16 cellular contexts compared by ENCODE assay signal in the genomic region with DNA sequence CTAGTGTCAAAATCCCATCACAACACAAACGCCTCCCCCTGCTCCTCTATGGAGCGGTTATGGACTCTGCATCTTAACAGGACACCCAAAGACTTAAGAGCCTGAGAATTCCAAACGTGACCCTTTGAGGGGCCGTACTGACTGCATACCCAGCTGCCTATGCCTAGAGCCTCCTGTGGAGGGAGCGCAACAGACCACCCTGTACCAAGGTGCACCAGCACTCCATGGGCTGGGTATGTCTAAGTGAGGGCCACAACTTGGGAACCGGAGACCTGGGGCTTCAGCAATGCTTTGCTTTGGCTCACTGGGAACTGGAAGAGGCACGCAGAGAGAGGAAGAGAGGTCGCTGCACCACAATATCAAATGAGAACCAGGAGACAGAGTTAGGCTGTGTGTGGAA. TPM values are rescaled to one million over a fixed set of nuclear protein-coding genes. Genes with fewer than 3 reads are reported as not detected.
DNase-seq lines count a peak whose midpoint lies in the region; TF ChIP-seq lines count a peak whose summit lies in the region.
"Had no signal": no experiment of that assay in that cellular context is flagged by ENCODE, and none has a peak within 500 bp of the region (broad histone marks: within the 10 kb centered on the region; RNA-seq: fewer than 3 reads in every experiment).

No MANE protein-coding gene starts in this region.

- no peaks in the 10 kb centered on the region for H3K27me3 Mint-ChIP-seq in activated naive CD4-positive, alpha-beta T cell treated with anti-CD3 and anti-CD28 coated beads, Interleukin-2, amount 10 ng/mL, durations not matched to agents 7 days and 5 days
- H3K27me3 Mint-ChIP-seq in activated naive CD4-positive, alpha-beta T cell treated with anti-CD3 and anti-CD28 coated beads for 36 hours (ENCODE audit: low read depth): no peaks in the 10 kb centered on the region
- no peaks in the 10 kb centered on the region for H3K27me3 Mint-ChIP-seq in endodermal cell (ENCODE audit: insufficient read depth)
- H3K27me3 Mint-ChIP-seq: CD8-positive, alpha-beta memory T cell had no signal

- H3K27ac ChIP-seq in endodermal cell (ENCODE audit: low read depth, low read length): no peak overlapping the region
- no peak overlapping the region for H3K27ac ChIP-seq in neuronal stem cell (replicated peaks; ENCODE audit: low read length)
- H3K27ac ChIP-seq: BLaER1, HL-60 had no signal

- no peak overlapping the region for H2AFZ ChIP-seq in neuronal stem cell (ENCODE audit: low read length)

- no peak overlapping the region for H3K4me2 ChIP-seq in neuronal stem cell (ENCODE audit: insufficient read depth, low read length, poor library complexity, severe bottlenecking)
- H3K4me2 ChIP-seq: BLaER1 had no signal

- no peak for TF ChIP-seq CTCF in endodermal cell (conservative IDR thresholded peaks at IDR 0.05)

- peak overlapping the region; percentile 70 for H3K27ac Mint-ChIP-seq in activated naive CD4-positive, alpha-beta T cell treated with anti-CD3 and anti-CD28 coated beads, Interleukin-2, amount 10 ng/mL, durations not matched to agents 7 days and 5 days
- no peak overlapping the region for H3K27ac Mint-ChIP-seq in activated naive CD4-positive, alpha-beta T cell treated with anti-CD3 and anti-CD28 coated beads for 36 hours
- peak overlapping the region; percentile 72 for H3K27ac Mint-ChIP-seq in endodermal cell

- H4K8ac ChIP-seq in neuronal stem cell (ENCODE audit: low read depth, low read length): no peak overlapping the region

- H3K4me3 Mint-ChIP-seq in activated naive CD4-positive, alpha-beta T cell treated with anti-CD3 and anti-CD28 coated beads, Interleukin-2, amount 10 ng/mL, durations not matched to agents 7 days and 5 days: no peak overlapping the region
- no peak overlapping the region for H3K4me3 Mint-ChIP-seq in activated naive CD4-positive, alpha-beta T cell treated with anti-CD3 and anti-CD28 coated beads for 36 hours
- H3K4me3 Mint-ChIP-seq in endodermal cell: no peak overlapping the region

- no peak overlapping the region for H3K18ac ChIP-seq in neuronal stem cell (ENCODE audit: low read length)

- no peak overlapping the region for H2BK12ac ChIP-seq in neuronal stem cell (ENCODE audit: low read length)

- no peaks in the 10 kb centered on the region for H3K27me3 ChIP-seq in endodermal cell (ENCODE audit: control insufficient read depth, insufficient read depth, low read length, poor library complexity, severe bottlenecking)
- no peaks in the 10 kb centered on the region for H3K27me3 ChIP-seq in neuronal stem cell (ENCODE audit: control insufficient read depth in 3 of 3, insufficient read depth in 3 of 3, low read depth in 1 of 3, low read length in 3 of 3)
- H3K27me3 ChIP-seq: BLaER1 had no signal

- H3K14ac ChIP-seq in neuronal stem cell (ENCODE audit: low read length): no peak overlapping the region

- no peak overlapping the region for H2BK5ac ChIP-seq in neuronal stem cell (ENCODE audit: low read length)

- H3K36me3 Mint-ChIP-seq in activated naive CD4-positive, alpha-beta T cell treated with anti-CD3 and anti-CD28 coated beads, Interleukin-2, amount 10 ng/mL, durations not matched to agents 7 days and 5 days: no peaks in the 10 kb centered on the region
- peaks cover 6% of the 10 kb centered on the region for H3K36me3 Mint-ChIP-seq in activated naive CD4-positive, alpha-beta T cell treated with anti-CD3 and anti-CD28 coated beads for 36 hours (ENCODE audit: low read depth)
- peaks cover 38% of the 10 kb centered on the region for H3K36me3 Mint-ChIP-seq in endodermal cell (ENCODE audit: low read depth)

- 93 to 97% methylated on average over 6 to 8 of the region's 8 CpGs for WGBS in endodermal cell (ENCODE audit: insufficient coverage in 1 of 2, insufficient read length in 1 of 2), 2 experiments
- no CpG with 5 or more reads among the region's 8 CpGs for WGBS in neuronal stem cell (ENCODE audit: extremely low coverage in 2 of 2, insufficient read length in 2 of 2, insufficient replicate concordance in 1 of 2), 2 donors

- no peak overlapping the region for H3K4ac ChIP-seq in neuronal stem cell (ENCODE audit: low read length)

- intact Hi-C loops in activated naive CD4-positive, alpha-beta T cell treated with anti-CD3 and anti-CD28 coated beads for 36 hours (cut with micrococcal nuclease): no loop called here

- H2AK5ac ChIP-seq in neuronal stem cell (ENCODE audit: low read depth, low read length): no peak overlapping the region

- H2BK15ac ChIP-seq in neuronal stem cell (ENCODE audit: low read length): no peak overlapping the region

- H3K23ac ChIP-seq in neuronal stem cell (ENCODE audit: low read depth, low read length, poor library complexity): peak overlapping the region; percentile 97

- H3K9me3 ChIP-seq in endodermal cell (ENCODE audit: control insufficient read depth, low read length) (no peaks in the 10 kb centered on the region), neuronal stem cell (replicated peaks in 1 of 2; ENCODE audit: control insufficient read depth in 2 of 2, insufficient read depth in 1 of 2, low read depth in 1 of 2, low read length in 2 of 2) (no peaks in the 10 kb centered on the region)
- H3K9me3 ChIP-seq: BLaER1, Caco-2, HAP-1 had no signal

- H3K9ac ChIP-seq in endodermal cell (ENCODE audit: extremely low read depth, low read length, poor library complexity, severe bottlenecking) (no peak overlapping the region), neuronal stem cell (ENCODE audit: low read depth, low read length, poor library complexity) (no peak overlapping the region)
- H3K9ac ChIP-seq: BLaER1 had no signal

- peaks cover 52% of the 10 kb centered on the region for H3K36me3 ChIP-seq in endodermal cell (ENCODE audit: control insufficient read depth, insufficient read depth, low read length)
- H3K36me3 ChIP-seq in neuronal stem cell (replicated peaks in 1 of 2; ENCODE audit: control insufficient read depth in 2 of 2, insufficient read depth in 2 of 2, low read length in 2 of 2): peaks cover 22 to 69% of the 10 kb centered on the region in 2 donors

- H3K4me1 ChIP-seq in endodermal cell (ENCODE audit: control insufficient read depth, insufficient read depth, low read length): no peaks in the 10 kb centered on the region
- no peaks in the 10 kb centered on the region for H3K4me1 ChIP-seq in neuronal stem cell (ENCODE audit: control insufficient read depth in 2 of 2, insufficient read depth in 1 of 2, low read depth in 1 of 2, low read length in 2 of 2)
- H3K4me1 ChIP-seq: Caco-2 had no signal

- H3K79me1 ChIP-seq in neuronal stem cell (ENCODE audit: low read depth, low read length): peaks cover 15% of the 10 kb centered on the region

- CTCF ChIA-PET in activated naive CD4-positive, alpha-beta T cell treated with anti-CD3 and anti-CD28 coated beads, Interleukin-2, amount 10 ng/mL, durations not matched to agents 7 days and 5 days (lab: Charles Lee): no interaction called here
- CTCF ChIA-PET in activated naive CD4-positive, alpha-beta T cell treated with anti-CD3 and anti-CD28 coated beads for 36 hours (lab: Charles Lee): no interaction called here

- DNase-seq in activated naive CD4-positive, alpha-beta T cell treated with anti-CD3 and anti-CD28 coated beads, Interleukin-2, amount 10 ng/mL, durations not matched to agents 7 days and 5 days: no peak
- no peak for DNase-seq in activated naive CD4-positive, alpha-beta T cell treated with anti-CD3 and anti-CD28 coated beads for 36 hours
- DNase-seq in endodermal cell (no peak), neuronal stem cell (ENCODE audit: low spot score) (no peak), DMS53 treated with DMSO at 0.1 percent for 48 hours (lab: John Stamatoyannopoulos, UW; ENCODE audit: unreplicated experiment) (no peak), NCI-H1436 treated with DMSO at 0.1 percent for 48 hours (lab: John Stamatoyannopoulos, UW) (no peak)
- no peak for DNase-seq in activated CD8-positive, alpha-beta memory T cell treated with anti-CD3 and anti-CD28 coated beads, Interleukin-2, amount 50 U/mL, for 4 hours
- DNase-seq: 8988T; AML-193; Caco-2; CD8-positive, alpha-beta memory T cell; GF-D8; GOT3 had no signal

- H3K9me3 Mint-ChIP-seq in activated naive CD4-positive, alpha-beta T cell treated with anti-CD3 and anti-CD28 coated beads, Interleukin-2, amount 10 ng/mL, durations not matched to agents 7 days and 5 days: no peaks in the 10 kb centered on the region
- H3K9me3 Mint-ChIP-seq in activated naive CD4-positive, alpha-beta T cell treated with anti-CD3 and anti-CD28 coated beads for 36 hours: no peaks in the 10 kb centered on the region
- no peaks in the 10 kb centered on the region for H3K9me3 Mint-ChIP-seq in endodermal cell
- H3K9me3 Mint-ChIP-seq: CD8-positive, alpha-beta memory T cell had no signal

- H3K4me1 Mint-ChIP-seq in activated naive CD4-positive, alpha-beta T cell treated with anti-CD3 and anti-CD28 coated beads, Interleukin-2, amount 10 ng/mL, durations not matched to agents 7 days and 5 days: peaks cover 13% of the 10 kb centered on the region
- H3K4me1 Mint-ChIP-seq in activated naive CD4-positive, alpha-beta T cell treated with anti-CD3 and anti-CD28 coated beads for 36 hours (ENCODE audit: low read depth): peaks cover 10% of the 10 kb centered on the region
- H3K4me1 Mint-ChIP-seq in endodermal cell: peaks cover 2% of the 10 kb centered on the region

- H4K91ac ChIP-seq in neuronal stem cell (ENCODE audit: low read depth, low read length, poor library complexity): no peak overlapping the region

- no peak overlapping the region for H2BK120ac ChIP-seq in neuronal stem cell (ENCODE audit: low read depth, low read length)

- H3K4me3 ChIP-seq in endodermal cell (ENCODE audit: low read length) (no peak overlapping the region), neuronal stem cell (ENCODE audit: low read length in 2 of 2) (no peak overlapping the region)
- H3K4me3 ChIP-seq: BLaER1, HAP-1 had no signal

RNA-seq across cellular contexts. Expression of gene ANKS3, which starts 5.4 kb away (rescaled TPM):
- 10 to 100 TPM in 1 of 2 experiments, 1 to 10 TPM in 1; 8.2 to 11.7 TPM for total RNA-seq in activated naive CD4-positive, alpha-beta T cell treated with anti-CD3 and anti-CD28 coated beads for 36 hours
- total RNA-seq in endodermal cell: 10 to 100 TPM; 32.4 to 41.0 TPM
- 20.9 TPM for polyA plus RNA-seq in endodermal cell (2013, experiment 1 of 2)
- 19.6 TPM for polyA plus RNA-seq in endodermal cell (2013, experiment 2 of 2)
- 10.9 TPM for polyA plus RNA-seq in neuronal stem cell (2013, experiment 1 of 2)
- 11.0 TPM for polyA plus RNA-seq in neuronal stem cell (2013, experiment 2 of 2)

RNA-seq across cellular contexts. Expression of gene DNAAF8, which starts 5.7 kb away (rescaled TPM):
- under 1 TPM in 1 of 2 experiments, not detected in 1; 0.07 TPM for total RNA-seq in activated naive CD4-positive, alpha-beta T cell treated with anti-CD3 and anti-CD28 coated beads for 36 hours
- under 1 TPM; 0.35 to 0.64 TPM for total RNA-seq in endodermal cell
- polyA plus RNA-seq in endodermal cell (2013, experiment 1 of 2): 0.82 TPM
- 1.2 TPM for polyA plus RNA-seq in endodermal cell (2013, experiment 2 of 2)
- 0.29 TPM for polyA plus RNA-seq in neuronal stem cell (2013, experiment 1 of 2)
- polyA plus RNA-seq in neuronal stem cell (2013, experiment 2 of 2): 0.17 TPM

RNA-seq across cellular contexts. Expression of gene NUDT16L1, which starts 35.3 kb away (rescaled TPM):
- total RNA-seq in activated naive CD4-positive, alpha-beta T cell treated with anti-CD3 and anti-CD28 coated beads for 36 hours: 10 to 100 TPM; 20.0 to 20.7 TPM
- total RNA-seq in endodermal cell: 10 to 100 TPM; 38.6 to 40.7 TPM
- 36.4 TPM for polyA plus RNA-seq in endodermal cell (2013, experiment 1 of 2)
- polyA plus RNA-seq in endodermal cell (2013, experiment 2 of 2): 33.5 TPM
- polyA plus RNA-seq in neuronal stem cell (2013, experiment 1 of 2): 24.6 TPM
- 25.4 TPM for polyA plus RNA-seq in neuronal stem cell (2013, experiment 2 of 2)

RNA-seq across cellular contexts. Expression of gene ZNF500, which starts 38.3 kb away (rescaled TPM):
- 10 to 100 TPM in 1 of 2 experiments, 1 to 10 TPM in 1; 8.9 to 11.2 TPM for total RNA-seq in activated naive CD4-positive, alpha-beta T cell treated with anti-CD3 and anti-CD28 coated beads for 36 hours
- total RNA-seq in endodermal cell: 10 to 100 TPM; 17.2 to 21.6 TPM
- 8.5 TPM for polyA plus RNA-seq in endodermal cell (2013, experiment 1 of 2)
- 8.2 TPM for polyA plus RNA-seq in endodermal cell (2013, experiment 2 of 2)
- 5.5 TPM for polyA plus RNA-seq in neuronal stem cell (2013, experiment 1 of 2)
- polyA plus RNA-seq in neuronal stem cell (2013, experiment 2 of 2): 5.4 TPM

RNA-seq across cellular contexts. Expression of gene SEPTIN12, which starts 59.5 kb away (rescaled TPM):
- not detected for total RNA-seq in activated naive CD4-positive, alpha-beta T cell treated with anti-CD3 and anti-CD28 coated beads for 36 hours
- under 1 TPM; 0.40 to 0.73 TPM for total RNA-seq in endodermal cell
- 0.57 TPM for polyA plus RNA-seq in endodermal cell (2013, experiment 1 of 2)
- polyA plus RNA-seq in endodermal cell (2013, experiment 2 of 2): not detected
- 0.81 TPM for polyA plus RNA-seq in neuronal stem cell (2013, experiment 1 of 2)
- 0.47 TPM for polyA plus RNA-seq in neuronal stem cell (2013, experiment 2 of 2)
- total RNA-seq: Caco-2; CD8-positive, alpha-beta memory T cell had no signal
- polyA plus RNA-seq: CD8-positive, alpha-beta memory T cell had no signal
